In the genomic region with DNA sequence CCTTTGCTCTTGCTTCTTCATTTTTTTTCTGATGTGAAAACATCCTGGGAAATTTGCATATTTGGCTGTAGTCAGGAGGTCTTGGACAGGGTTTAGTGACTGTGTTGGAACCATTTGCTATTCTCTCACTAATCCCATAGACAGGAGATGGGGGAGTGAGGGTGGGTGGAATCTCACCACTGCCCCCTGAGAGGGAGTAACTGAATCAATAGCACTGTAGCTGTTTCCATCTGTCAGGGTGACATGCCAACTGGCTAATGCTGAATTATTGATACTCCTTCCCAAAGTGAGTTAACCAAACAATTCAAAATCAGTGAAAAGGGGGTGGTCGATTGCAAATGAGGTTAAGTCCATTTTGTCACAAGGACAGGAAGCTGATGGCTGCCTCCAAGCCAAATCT, we compare ENCODE assay signal across 28 cellular contexts. TPM values are rescaled to one million over a fixed set of nuclear protein-coding genes. Genes with fewer than 3 reads are reported as not detected.
"Had no signal": no experiment of that assay in that cellular context is flagged by ENCODE, and none has a peak within 500 bp of the region (broad histone marks: within the 10 kb centered on the region; RNA-seq: fewer than 3 reads in every experiment).

No MANE protein-coding gene starts in this region.

- ATAC-seq: activated CD8-positive, alpha-beta T cell treated with anti-CD3 and anti-CD28 coated beads, Interleukin-2, amount 10 ng/mL, durations not matched to agents 7 days and 5 days; effector memory CD8-positive, alpha-beta T cell; esophagus mucosa; left ventricle myocardium superior; natural killer cell treated with Interleukin-12 subunit alpha and Interleukin-12 subunit beta and Interleukin-15 and Interleukin-18, amount 100 ng/mL, for 72 hours; sciatic nerve; stimulated activated effector memory CD8-positive, alpha-beta T cell treated with anti-CD3 and anti-CD28 coated beads, Interleukin-12 subunit alpha, Interleukin-12 subunit beta, amount 100 ng/mL, for 72 hours had no signal

- H3K36me3 Mint-ChIP-seq: activated naive CD4-positive, alpha-beta T cell treated with anti-CD3 and anti-CD28 coated beads, Interleukin-2, amount 50 U/mL, for 72 hours; natural killer cell treated with Interleukin-12 subunit alpha and Interleukin-12 subunit beta and Interleukin-15 and Interleukin-18, amount 100 ng/mL, for 72 hours; stimulated activated effector memory CD8-positive, alpha-beta T cell treated with anti-CD3 and anti-CD28 coated beads, Interleukin-12 subunit alpha, Interleukin-12 subunit beta, amount 100 ng/mL, for 72 hours had no signal

- H3K4me1 ChIP-seq: ascending aorta, breast epithelium, colonic mucosa, stomach, suprapubic skin, tibial nerve had no signal

- H3K27me3 ChIP-seq: ascending aorta, breast epithelium, colonic mucosa, stomach, suprapubic skin, tibial nerve had no signal

- H3K4me3 ChIP-seq: ascending aorta, breast epithelium, colonic mucosa, dorsolateral prefrontal cortex, stomach, suprapubic skin, tibial nerve had no signal

- H3K9me3 Mint-ChIP-seq: activated CD4-positive, alpha-beta T cell treated with anti-CD3 and anti-CD28 coated beads, Interleukin-2, amount 10 ng/mL, durations not matched to agents 7 days and 5 days; activated naive CD4-positive, alpha-beta T cell treated with anti-CD3 and anti-CD28 coated beads, Interleukin-2, amount 50 U/mL, for 72 hours; activated T-helper 1 cell treated with anti-CD3 and anti-CD28 coated beads, Interleukin-12 subunit alpha, Interleukin-12 subunit beta, Interleukin-2, Interleukin-4 antibody, amounts not matched to agents 30 ng/mL and 10 ng/mL and 1 ng/mL, durations not matched to agents 14 hours and 24 hours and 36 hours; central memory CD8-positive, alpha-beta T cell; effector memory CD8-positive, alpha-beta T cell; natural killer cell treated with Interleukin-12 subunit alpha and Interleukin-12 subunit beta and Interleukin-15 and Interleukin-18, amount 100 ng/mL, for 72 hours; stimulated activated effector memory CD8-positive, alpha-beta T cell treated with anti-CD3 and anti-CD28 coated beads, Interleukin-12 subunit alpha, Interleukin-12 subunit beta, amount 100 ng/mL, for 72 hours; T-helper 2 cell treated with Interferon-gamma antibody and Interleukin-4, amounts not matched to agents 5 μg/mL and 100 μg/mL, for 36 hours had no signal

- H3K36me3 ChIP-seq: ascending aorta, breast epithelium, colonic mucosa, stomach, suprapubic skin, tibial nerve had no signal

- H3K4me1 Mint-ChIP-seq: activated CD4-positive, alpha-beta T cell treated with anti-CD3 and anti-CD28 coated beads, Interleukin-2, amount 10 ng/mL, durations not matched to agents 7 days and 5 days; central memory CD8-positive, alpha-beta T cell; stimulated activated effector memory CD8-positive, alpha-beta T cell treated with anti-CD3 and anti-CD28 coated beads, Interleukin-12 subunit alpha, Interleukin-12 subunit beta, amount 100 ng/mL, for 72 hours had no signal

- H3K9me3 ChIP-seq: breast epithelium, colonic mucosa, stomach, suprapubic skin, tibial nerve had no signal

- DNase-seq: activated CD4-positive, alpha-beta T cell treated with anti-CD3 and anti-CD28 coated beads, Interleukin-2, amount 10 ng/mL, durations not matched to agents 7 days and 5 days; activated CD4-positive, CD25-positive, alpha-beta regulatory T cell treated with anti-CD3 and anti-CD28 coated beads, Interleukin-2, amount 50 U/mL, for 72 hours; activated CD8-positive, alpha-beta T cell treated with anti-CD3 and anti-CD28 coated beads, Interleukin-2, amount 10 ng/mL, durations not matched to agents 7 days and 5 days; activated gamma-delta T cell treated with Interleukin-2 at 50 U/mL for 16 hours; colonic mucosa; dorsolateral prefrontal cortex; effector memory CD8-positive, alpha-beta T cell; hippocampal formation; left ventricle myocardium superior; midbrain; occipital lobe; small intestine; stimulated activated CD4-positive, alpha-beta T cell treated with anti-CD3 and anti-CD28 coated beads, Interleukin-2, amount 100 ng/mL, for 24 hours; stomach had no signal

- H3K4me3 Mint-ChIP-seq: activated CD4-positive, alpha-beta T cell treated with anti-CD3 and anti-CD28 coated beads, Interleukin-2, amount 10 ng/mL, durations not matched to agents 7 days and 5 days; activated CD8-positive, alpha-beta T cell treated with anti-CD3 and anti-CD28 coated beads, Interleukin-2, amount 10 ng/mL, durations not matched to agents 7 days and 5 days; activated T-helper 1 cell treated with anti-CD3 and anti-CD28 coated beads, Interleukin-12 subunit alpha, Interleukin-12 subunit beta, Interleukin-2, Interleukin-4 antibody, amounts not matched to agents 30 ng/mL and 10 ng/mL and 1 ng/mL, durations not matched to agents 14 hours and 24 hours and 36 hours; central memory CD8-positive, alpha-beta T cell; effector memory CD8-positive, alpha-beta T cell; natural killer cell treated with Interleukin-12 subunit alpha and Interleukin-12 subunit beta and Interleukin-15 and Interleukin-18, amount 100 ng/mL, for 72 hours; stimulated activated effector memory CD8-positive, alpha-beta T cell treated with anti-CD3 and anti-CD28 coated beads, Interleukin-12 subunit alpha, Interleukin-12 subunit beta, amount 100 ng/mL, for 72 hours; T-helper 2 cell treated with Interferon-gamma antibody and Interleukin-4, amounts not matched to agents 5 μg/mL and 100 μg/mL, for 36 hours had no signal

- H3K27ac Mint-ChIP-seq: activated CD4-positive, alpha-beta T cell treated with anti-CD3 and anti-CD28 coated beads, Interleukin-2, amount 10 ng/mL, durations not matched to agents 7 days and 5 days; activated CD8-positive, alpha-beta T cell treated with anti-CD3 and anti-CD28 coated beads, Interleukin-2, amount 10 ng/mL, durations not matched to agents 7 days and 5 days; activated naive CD4-positive, alpha-beta T cell treated with anti-CD3 and anti-CD28 coated beads, Interleukin-2, amount 50 U/mL, for 72 hours; activated T-helper 1 cell treated with anti-CD3 and anti-CD28 coated beads, Interleukin-12 subunit alpha, Interleukin-12 subunit beta, Interleukin-2, Interleukin-4 antibody, amounts not matched to agents 30 ng/mL and 10 ng/mL and 1 ng/mL, durations not matched to agents 14 hours and 24 hours and 36 hours; effector memory CD8-positive, alpha-beta T cell; natural killer cell treated with Interleukin-12 subunit alpha and Interleukin-12 subunit beta and Interleukin-15 and Interleukin-18, amount 100 ng/mL, for 72 hours; stimulated activated effector memory CD8-positive, alpha-beta T cell treated with anti-CD3 and anti-CD28 coated beads, Interleukin-12 subunit alpha, Interleukin-12 subunit beta, amount 100 ng/mL, for 72 hours; T-helper 2 cell treated with Interferon-gamma antibody and Interleukin-4, amounts not matched to agents 5 μg/mL and 100 μg/mL, for 36 hours had no signal

- H3K27ac ChIP-seq: ascending aorta, breast epithelium, colonic mucosa, dorsolateral prefrontal cortex, stomach, suprapubic skin, tibial nerve, VCaP had no signal

RNA-seq across cellular contexts. Expression of gene B3GAT2, which starts 55.0 kb away (rescaled TPM):
- total RNA-seq: activated naive CD4-positive, alpha-beta T cell treated with anti-CD3 and anti-CD28 coated beads, Interleukin-2, amount 50 U/mL, for 72 hours; activated T-helper 1 cell treated with anti-CD3 and anti-CD28 coated beads, Interleukin-12 subunit alpha, Interleukin-12 subunit beta, Interleukin-2, Interleukin-4 antibody, amounts not matched to agents 30 ng/mL and 10 ng/mL and 1 ng/mL, durations not matched to agents 14 hours and 24 hours and 36 hours; ascending aorta; colonic mucosa; endothelial cell of umbilical vein; esophagus mucosa; sciatic nerve had no signal
